ENCODE assay signal across 26 cellular contexts in genomic region chr9:19800884-19801283, GRCh38. TPM values are rescaled to one million over a fixed set of nuclear protein-coding genes. Genes with fewer than 3 reads are reported as not detected.
A peak's percentile ranks its signal among the peaks of the same experiment; 100 is the strongest.
DNase-seq lines count a peak whose midpoint lies in the region; ATAC-seq, FAIRE-seq and TF ChIP-seq lines count a peak whose summit lies in the region.
"Had no signal": no experiment of that assay in that cellular context is flagged by ENCODE, and none has a peak within 500 bp of the region (broad histone marks: within the 10 kb centered on the region; RNA-seq: fewer than 3 reads in every experiment).

No MANE protein-coding gene starts in this region.

- H3K9ac ChIP-seq in H9 (ENCODE audit: extremely low read depth, insufficient read length, low read length), result no peak overlapping the region
- no peak overlapping the region for H3K9ac ChIP-seq in H1 (replicated peaks in 1 of 4; ENCODE audit: extremely low read depth in 1 of 4, low read depth in 3 of 4, low read length in 3 of 4)
- H3K9ac ChIP-seq in mesendoderm (ENCODE audit: low read length), result no peak overlapping the region
- H3K9ac ChIP-seq in neuronal stem cell (ENCODE audit: low read depth, low read length, poor library complexity), result no peak overlapping the region
- H3K9ac ChIP-seq: BLaER1 had no signal

- H4K8ac ChIP-seq in H9 (replicated peaks; ENCODE audit: insufficient read length, low read depth, low read length) (no peak overlapping the region), H1 (ENCODE audit: extremely low read depth, insufficient read depth, low read length) (no peak overlapping the region; the same call in 1 of the 2 replicates), mesendoderm (ENCODE audit: low read depth, low read length) (no peak overlapping the region), neuronal stem cell (ENCODE audit: low read depth, low read length) (no peak overlapping the region)

- peaks cover 19% of the 10 kb centered on the region for H3K4me1 ChIP-seq in H9 (ENCODE audit: insufficient read depth, low read length)
- H3K4me1 ChIP-seq in H1 (replicated peaks in 1 of 4; ENCODE audit: control insufficient read depth in 3 of 4, insufficient read depth in 4 of 4, low read length in 3 of 4), result peaks cover 2 to 28% (median 16%) of the 10 kb centered on the region in 4 experiments; a peak in 6 of 7 replicates
- peaks cover 3% of the 10 kb centered on the region for H3K4me1 ChIP-seq in mesendoderm (ENCODE audit: control insufficient read depth, low read depth, low read length)
- peaks cover 0 to 2% of the 10 kb centered on the region in 2 donors for H3K4me1 ChIP-seq in neuronal stem cell (ENCODE audit: control insufficient read depth in 2 of 2, insufficient read depth in 1 of 2, low read depth in 1 of 2, low read length in 2 of 2)
- H3K4me1 ChIP-seq: BE2C, BLaER1 had no signal

- H3K23ac ChIP-seq in H9 (ENCODE audit: insufficient read length, low read depth, low read length), result no peak overlapping the region
- H3K23ac ChIP-seq in H1 (ENCODE audit: insufficient read length), result no peak overlapping the region
- no peak overlapping the region for H3K23ac ChIP-seq in mesendoderm (ENCODE audit: low read length)
- no peak overlapping the region for H3K23ac ChIP-seq in neuronal stem cell (ENCODE audit: low read depth, low read length, poor library complexity)

- H2BK5ac ChIP-seq in H9 (ENCODE audit: insufficient read length, low read length), result no peak overlapping the region
- H2BK5ac ChIP-seq in H1 (ENCODE audit: low read depth, low read length), result peak overlapping the region; percentile 91; the same call in 1 of the 2 replicates
- no peak overlapping the region for H2BK5ac ChIP-seq in mesendoderm (ENCODE audit: low read length)
- no peak overlapping the region for H2BK5ac ChIP-seq in neuronal stem cell (ENCODE audit: low read length)

- H3K18ac ChIP-seq in H9 (ENCODE audit: insufficient read length, low read depth, low read length), result peak overlapping the region; percentile 79
- H3K18ac ChIP-seq in H1 (ENCODE audit: extremely low read depth, low read length), result peak overlapping the region; percentile 15; the same call in 1 of the 2 replicates
- no peak overlapping the region for H3K18ac ChIP-seq in mesendoderm (ENCODE audit: low read length)
- H3K18ac ChIP-seq in neuronal stem cell (ENCODE audit: low read length), result no peak overlapping the region

- H3K36me3 Mint-ChIP-seq in H9 (ENCODE audit: insufficient read depth in 1 of 3, low read depth in 3 of 3), result peaks cover 0 to 7% (median 3%) of the 10 kb centered on the region in 3 experiments; a peak in 4 of 7 replicates
- H3K36me3 Mint-ChIP-seq: CD14-positive monocyte; CD4-positive, alpha-beta memory T cell; CD4-positive, CD25-positive, alpha-beta regulatory T cell; CD8-positive, alpha-beta memory T cell had no signal

- H2BK120ac ChIP-seq in H9 (ENCODE audit: low read depth, low read length, poor library complexity, severe bottlenecking), result no peak overlapping the region
- peak overlapping the region; percentile 39 for H2BK120ac ChIP-seq in H1 (replicated peaks; ENCODE audit: low read depth, low read length)
- no peak overlapping the region for H2BK120ac ChIP-seq in mesendoderm (ENCODE audit: low read depth, low read length)
- no peak overlapping the region for H2BK120ac ChIP-seq in neuronal stem cell (ENCODE audit: low read depth, low read length)

- peaks cover 3 to 6% of the 10 kb centered on the region in 2 experiments; a peak in 3 of 5 replicates for H3K9me3 Mint-ChIP-seq in H9

- H3K4me3 ChIP-seq in H1 (ENCODE audit: extremely low read depth in 1 of 4, insufficient read depth in 2 of 4, low read depth in 3 of 4, low read length in 4 of 4) (no peak overlapping the region), mesendoderm (ENCODE audit: low read length) (no peak overlapping the region), neuronal stem cell (ENCODE audit: low read length in 2 of 2) (no peak overlapping the region)
- H3K4me3 ChIP-seq: BLaER1 had no signal

- H3K27me3 Mint-ChIP-seq in H9 (ENCODE audit: low read depth), result no peaks in the 10 kb centered on the region
- H3K27me3 Mint-ChIP-seq: CD4-positive, CD25-positive, alpha-beta regulatory T cell had no signal

- no peak for TF ChIP-seq EP300 in H1 (IDR thresholded peaks at IDR 0.05; ENCODE audit: borderline replicate concordance in 1 of 2, low read depth in 2 of 2, low read length in 2 of 2)

- DNase-seq in H9 (no peak), H1 (ENCODE audit: low read depth in 1 of 2, low spot score in 2 of 2) (no peak), mesendoderm (no peak), neuronal stem cell (ENCODE audit: low spot score) (no peak), DMS 273 treated with DMSO at 0.1 percent for 48 hours (lab: John Stamatoyannopoulos, UW) (no peak), Kasumi-1 (lab: John Stamatoyannopoulos, UW) (no peak)
- DNase-seq: 8988T; ACHN; BE2C; C1 segment of cervical spinal cord; CD4-positive, alpha-beta memory T cell; CD4-positive, CD25-positive, alpha-beta regulatory T cell; CD8-positive, alpha-beta memory T cell; COR-L47; DMS79 treated with DMSO at 0.1 percent for 48 hours; GF-D8 had no signal

- no CpG with 5 or more reads among the region's 6 CpGs for WGBS in H9 (ENCODE audit: extremely low coverage, insufficient read length, low lambda C conversion rate)
- 86% methylated on average over 6 of the region's 6 CpGs; no CpG with 5 or more reads in 1 of the 2 experiments for WGBS in H1 (ENCODE audit: extremely low coverage in 1 of 2, insufficient coverage in 1 of 2, insufficient read length in 1 of 2, insufficient replicate concordance in 2 of 2, low coverage in 1 of 2, low lambda C conversion rate in 2 of 2, missing lambda C conversion rate in 1 of 2), 2 experiments
- no CpG with 5 or more reads among the region's 6 CpGs for WGBS in mesendoderm (ENCODE audit: extremely low coverage, insufficient coverage, low lambda C conversion rate)
- WGBS in neuronal stem cell (ENCODE audit: extremely low coverage in 2 of 2, insufficient read length in 2 of 2, insufficient replicate concordance in 1 of 2), 2 donors, result no CpG with 5 or more reads among the region's 6 CpGs

- FAIRE-seq in H1 (lab: Jason Lieb, UNC), result no peak
- FAIRE-seq: A204.1, G401.6, GM12891, GM19239 had no signal

- H2BK20ac ChIP-seq in H9 (ENCODE audit: low read depth, low read length, poor library complexity, severe bottlenecking) (peak overlapping the region; percentile 49), H1 (ENCODE audit: low read length) (peak overlapping the region; percentile 88; the same call in 1 of the 2 replicates)

- no peak overlapping the region for H4K5ac ChIP-seq in H9 (ENCODE audit: insufficient read length, low read depth, low read length)
- peak overlapping the region; percentile 44 for H4K5ac ChIP-seq in H1 (ENCODE audit: insufficient read length, low read depth, low read length)
- H4K5ac ChIP-seq in mesendoderm (ENCODE audit: low read length), result no peak overlapping the region

- no peak for TF ChIP-seq RAD21 in H1 (IDR thresholded peaks at IDR 0.05 in 1 of 2, conservative IDR thresholded peaks at IDR 0.05 in 1 of 2; ENCODE audit: low read depth in 2 of 2, low read length in 2 of 2)

- H3K27me3 ChIP-seq in H9 (ENCODE audit: insufficient read depth, low read length) (no peaks in the 10 kb centered on the region), H1 (replicated peaks in 1 of 4; ENCODE audit: control insufficient read depth in 3 of 4, extremely low read depth in 1 of 4, insufficient read depth in 3 of 4, low read length in 3 of 4) (no peaks in the 10 kb centered on the region), mesendoderm (ENCODE audit: insufficient read depth, low read length, poor library complexity) (no peaks in the 10 kb centered on the region), neuronal stem cell (ENCODE audit: control insufficient read depth in 3 of 3, insufficient read depth in 3 of 3, low read depth in 1 of 3, low read length in 3 of 3) (no peaks in the 10 kb centered on the region)
- H3K27me3 ChIP-seq: BE2C, BLaER1 had no signal

- H3K4me1 Mint-ChIP-seq in H9, result peaks cover 68 to 72% of the 10 kb centered on the region in 2 experiments
- H3K4me1 Mint-ChIP-seq: CD14-positive monocyte; CD4-positive, alpha-beta memory T cell; CD4-positive, CD25-positive, alpha-beta regulatory T cell; CD8-positive, alpha-beta memory T cell had no signal

- TF ChIP-seq CTCF in H9 (conservative IDR thresholded peaks at IDR 0.05) (no peak), H1 (IDR thresholded peaks at IDR 0.05; ENCODE audit: control extremely low read depth in 1 of 3, insufficient read depth in 1 of 3, low read depth in 1 of 3, low read length in 3 of 3) (no peak)

- H3K36me3 ChIP-seq in H1 (ENCODE audit: control insufficient read depth in 2 of 4, insufficient read depth in 4 of 4, low read length in 3 of 4) (no peaks in the 10 kb centered on the region; a peak in 1 of 8 replicates), mesendoderm (ENCODE audit: control insufficient read depth, insufficient read depth, low read length) (no peaks in the 10 kb centered on the region), neuronal stem cell (replicated peaks in 1 of 2; ENCODE audit: control insufficient read depth in 2 of 2, insufficient read depth in 2 of 2, low read length in 2 of 2) (no peaks in the 10 kb centered on the region)
- H3K36me3 ChIP-seq: BE2C, BLaER1 had no signal

- POLR2A ChIA-PET in H1 (lab: Charles Lee; ENCODE audit: partially characterized antibody), result interaction anchor here (1.7 to 1.9 kb wide), 2 partner anchors 8 to 10 kb away, joined by 4 to 5 read pairs; no protein-coding TSS in a partner anchor

- H2AFZ ChIP-seq in H9 (ENCODE audit: low read length) (no peak overlapping the region), H1 (ENCODE audit: low read length) (no peak overlapping the region), neuronal stem cell (ENCODE audit: low read length) (no peak overlapping the region)

- peak overlapping the region; percentile 75; the same call in 1 of the 2 replicates for H3K14ac ChIP-seq in H9 (ENCODE audit: insufficient read depth, low read length)
- no peak overlapping the region for H3K14ac ChIP-seq in H1 (ENCODE audit: insufficient read length)
- no peak overlapping the region for H3K14ac ChIP-seq in neuronal stem cell (ENCODE audit: low read length)

- H3K4me2 ChIP-seq in H9 (ENCODE audit: insufficient read depth, insufficient read length, low read length), result no peak overlapping the region
- H3K4me2 ChIP-seq in H1 (ENCODE audit: insufficient read depth in 1 of 2, low read depth in 2 of 2, low read length in 2 of 2), result no peak overlapping the region
- H3K4me2 ChIP-seq in mesendoderm (ENCODE audit: low read length), result no peak overlapping the region
- H3K4me2 ChIP-seq in neuronal stem cell (ENCODE audit: insufficient read depth, low read length, poor library complexity, severe bottlenecking), result no peak overlapping the region
- H3K4me2 ChIP-seq: BLaER1 had no signal

- ATAC-seq in GM19395 (IDR thresholded peaks at IDR 0.05; ENCODE audit: unreplicated experiment) (no peak), GM21528 (IDR thresholded peaks at IDR 0.05; ENCODE audit: low FRiP score, unreplicated experiment) (no peak)

- peak overlapping the region; percentile 90 for H2BK12ac ChIP-seq in H9 (ENCODE audit: insufficient read length, low read depth, low read length)
- H2BK12ac ChIP-seq in H1 (ENCODE audit: low read depth, low read length), result peak overlapping the region; percentile 85
- H2BK12ac ChIP-seq in neuronal stem cell (ENCODE audit: low read length), result no peak overlapping the region

- H2BK15ac ChIP-seq in H9 (ENCODE audit: low read depth, low read length) (no peak overlapping the region), H1 (ENCODE audit: low read length) (no peak overlapping the region), mesendoderm (replicated peaks; ENCODE audit: low read depth) (peak overlapping the region; percentile 12), neuronal stem cell (ENCODE audit: low read length) (peak overlapping the region; percentile 26)

- H2AK5ac ChIP-seq in H9 (ENCODE audit: insufficient read length, low read length), result no peak overlapping the region
- 0 out of 2 replicates have a peak overlapping the region, but pooled peaks have one; percentile 46 for H2AK5ac ChIP-seq in H1 (ENCODE audit: low read depth, low read length)
- no peak overlapping the region for H2AK5ac ChIP-seq in mesendoderm (ENCODE audit: low read length)
- H2AK5ac ChIP-seq in neuronal stem cell (ENCODE audit: low read depth, low read length), result no peak overlapping the region

- H3K23me2 ChIP-seq in H9 (ENCODE audit: insufficient read length, low read depth, low read length, poor library complexity, severe bottlenecking) (no peaks in the 10 kb centered on the region), H1 (ENCODE audit: low read depth, low read length) (peaks cover 3% of the 10 kb centered on the region; the same call in 1 of the 2 replicates)

- H4K20me1 ChIP-seq in H9 (ENCODE audit: control insufficient read depth, insufficient read depth, insufficient read length), result no peaks in the 10 kb centered on the region
- H4K20me1 ChIP-seq in H1 (replicated peaks in 1 of 2; ENCODE audit: control insufficient read depth in 1 of 2, insufficient read depth in 2 of 2, low read length in 2 of 2), result no peaks in the 10 kb centered on the region
- H4K20me1 ChIP-seq: BLaER1 had no signal

- peak overlapping the region; percentile 66 to 82 (median 68); a peak in 4 of 7 replicates for H3K27ac Mint-ChIP-seq in H9
- H3K27ac Mint-ChIP-seq: CD14-positive monocyte; CD4-positive, alpha-beta memory T cell; CD4-positive, CD25-positive, alpha-beta regulatory T cell; CD8-positive, alpha-beta memory T cell had no signal

- H3K27ac ChIP-seq in H9 (ENCODE audit: insufficient read length, low read depth, low read length) (no peak overlapping the region), H1 (ENCODE audit: low read depth, low read length) (no peak overlapping the region), mesendoderm (ENCODE audit: low read depth, low read length) (no peak overlapping the region), neuronal stem cell (replicated peaks; ENCODE audit: low read length) (no peak overlapping the region)
- H3K27ac ChIP-seq: BLaER1 had no signal

- H3K79me1 ChIP-seq in H9 (ENCODE audit: insufficient read depth, low read depth, low read length, poor library complexity, severe bottlenecking), result no peaks in the 10 kb centered on the region
- H3K79me1 ChIP-seq in H1 (ENCODE audit: low read depth, low read length), result no peaks in the 10 kb centered on the region
- H3K79me1 ChIP-seq in mesendoderm (ENCODE audit: low read length), result no peaks in the 10 kb centered on the region
- H3K79me1 ChIP-seq in neuronal stem cell (ENCODE audit: low read depth, low read length), result no peaks in the 10 kb centered on the region

- H3K9me3 ChIP-seq in H9 (ENCODE audit: control insufficient read depth, low read depth, low read length) (no peaks in the 10 kb centered on the region), H1 (ENCODE audit: insufficient read depth in 2 of 2, low read depth in 1 of 2, low read length in 1 of 2) (no peaks in the 10 kb centered on the region), neuronal stem cell (replicated peaks in 1 of 2; ENCODE audit: control insufficient read depth in 2 of 2, insufficient read depth in 1 of 2, low read depth in 1 of 2, low read length in 2 of 2) (no peaks in the 10 kb centered on the region)
- H3K9me3 ChIP-seq: BE2C, BLaER1 had no signal

- H4K91ac ChIP-seq in H9 (ENCODE audit: insufficient read length, low read depth, low read length), result no peak overlapping the region
- peak overlapping the region; percentile 84 for H4K91ac ChIP-seq in H1 (replicated peaks; ENCODE audit: insufficient read length, low read length)
- no peak overlapping the region for H4K91ac ChIP-seq in neuronal stem cell (ENCODE audit: low read depth, low read length, poor library complexity)

- H3K4me3 Mint-ChIP-seq in H9, result no peak overlapping the region
- H3K4me3 Mint-ChIP-seq: CD14-positive monocyte; CD4-positive, alpha-beta memory T cell; CD4-positive, CD25-positive, alpha-beta regulatory T cell; CD8-positive, alpha-beta memory T cell had no signal

- H3K56ac ChIP-seq in H9 (ENCODE audit: insufficient read length, low read depth, low read length) (no peak overlapping the region), H1 (replicated peaks; ENCODE audit: insufficient read length, low read depth, low read length) (no peak overlapping the region), mesendoderm (ENCODE audit: low read length) (peak overlapping the region; percentile 20)

- H3T11ph ChIP-seq in H9 (ENCODE audit: low read length), result peak overlapping the region; percentile 13

- CTCF ChIA-PET in H1 (lab: Charles Lee; ENCODE audit: partially characterized antibody), result interaction anchor here (0.6 to 1.9 kb wide), 3 partner anchors 29 to 172 kb away, joined by 3 to 7 read pairs (median 3); no protein-coding TSS in a partner anchor

- no peak for TF ChIP-seq POLR2A in H1 (IDR thresholded peaks at IDR 0.05; ENCODE audit: control extremely low read depth in 1 of 2, low read depth in 2 of 2, low read length in 2 of 2)

- H3K4ac ChIP-seq in H9 (ENCODE audit: low read depth, low read length) (peak overlapping the region; percentile 87; the same call in 1 of the 2 replicates), H1 (replicated peaks; ENCODE audit: insufficient read length, low read depth, low read length) (no peak overlapping the region), mesendoderm (ENCODE audit: low read depth, low read length) (no peak overlapping the region), neuronal stem cell (ENCODE audit: low read length) (no peak overlapping the region)

- H3K79me2 ChIP-seq in H9 (ENCODE audit: insufficient read depth, low read length) (no peaks in the 10 kb centered on the region), H1 (ENCODE audit: control insufficient read depth in 1 of 2, insufficient read depth in 2 of 2, low read length in 2 of 2) (no peaks in the 10 kb centered on the region), mesendoderm (ENCODE audit: control insufficient read depth, insufficient read depth, low read length) (no peaks in the 10 kb centered on the region)

RNA-seq across cellular contexts. Expression of gene SLC24A2, which starts 12.0 kb away (rescaled TPM):
- total RNA-seq in H9 (2021), result 5.0 and 6.2 TPM in 2 replicates
- total RNA-seq in H1 (2021; fragmentation: NEBNext Ultra II Directional; extraction: Animal tissue kit (Norgen Biotek cat#: 25700)), result 6.4 and 6.5 TPM in 2 replicates
- polyA plus RNA-seq in H1 (2011; rRNA removed), result 2.2 and 2.8 TPM in 2 replicates
- 2.4 TPM for polyA plus RNA-seq in H1 (2011; cell fraction: cytosol; rRNA removed)
- 5.3 TPM for polyA plus RNA-seq in H1 (2011; cell fraction: nucleus; rRNA removed)
- polyA plus RNA-seq in H1 (2012, experiment 1 of 2), result 1.9 to 2.4 TPM (median 2.3 TPM) in 4 replicates
- polyA plus RNA-seq in H1 (2012, experiment 2 of 2), result 0.20 TPM
- 4.0 TPM for polyA plus RNA-seq in H1 (2013, experiment 1 of 2)
- polyA plus RNA-seq in H1 (2013, experiment 2 of 2), result 4.3 TPM
- polyA minus RNA-seq in H1 (2011; rRNA and poly(A)+ RNA removed), result 21.5 and 28.2 TPM in 2 replicates
- 5.0 TPM for polyA minus RNA-seq in H1 (2011; cell fraction: cytosol; rRNA and poly(A)+ RNA removed)
- 32.5 TPM for polyA minus RNA-seq in H1 (2011; cell fraction: nucleus; rRNA and poly(A)+ RNA removed)
- polyA plus RNA-seq in mesendoderm (2013, experiment 1 of 2), result 0.11 TPM
- 0.14 TPM for polyA plus RNA-seq in mesendoderm (2013, experiment 2 of 2)
- 0.11 TPM for polyA plus RNA-seq in neuronal stem cell (2013, experiment 1 of 2)
- 0.15 TPM for polyA plus RNA-seq in neuronal stem cell (2013, experiment 2 of 2)
- total RNA-seq: A673; CD4-positive, alpha-beta memory T cell; CD8-positive, alpha-beta memory T cell had no signal
- polyA plus RNA-seq: AG04450; CD14-positive monocyte; CD4-positive, alpha-beta memory T cell; CD8-positive, alpha-beta memory T cell had no signal

Comparison
In these comparisons a context has a peak if more than half of its experiments do, and no peak if none do; other contexts are left out.
1. H2BK15ac ChIP-seq: peak in mesendoderm (single experiment) and neuronal stem cell (single experiment); none in H9 (single experiment) and H1 (single experiment).
2. H3K18ac ChIP-seq: peak in H9 (single experiment) and H1 (single experiment); none in mesendoderm (single experiment) and neuronal stem cell (single experiment).